Comparison of ENCODE assay signal across 27 cellular contexts in the genomic region with DNA sequence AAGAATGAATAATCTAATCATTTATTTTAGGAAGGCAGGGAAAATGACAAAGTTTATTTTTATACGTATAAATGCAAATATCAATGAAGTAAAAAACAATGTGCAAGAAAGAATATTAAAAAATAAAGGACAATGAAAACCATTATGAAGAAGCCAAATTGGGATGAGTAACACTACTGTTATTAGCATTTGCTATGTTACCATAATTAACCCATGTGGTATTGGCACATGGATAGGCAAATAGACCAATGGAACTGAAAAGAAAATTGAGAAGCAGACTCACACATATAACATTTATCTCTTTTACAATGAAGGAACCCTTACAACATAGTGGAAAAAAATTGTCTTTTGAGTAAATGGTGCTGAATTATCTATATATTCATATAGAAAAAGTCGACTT.
"Had no signal": no experiment of that assay in that cellular context is flagged by ENCODE, and none has a peak within 500 bp of the region (broad histone marks: within the 10 kb centered on the region; RNA-seq: fewer than 3 reads in every experiment).

No MANE protein-coding gene starts in this region.

- ATAC-seq: stimulated activated effector memory CD8-positive, alpha-beta T cell treated with anti-CD3 and anti-CD28 coated beads, Interleukin-12 subunit alpha, Interleukin-12 subunit beta, amount 100 ng/mL, for 72 hours; stimulated activated memory B cell treated with anti-CD40 and anti-IgM and Interleukin-4, amounts not matched to agents 10 μg/mL and 1 μg/mL and 100 μg/mL, for 72 hours; stimulated activated naive B cell treated with anti-CD40 and anti-IgM and Interleukin-4, amounts not matched to agents 10 μg/mL and 1 μg/mL and 100 μg/mL, for 72 hours; stimulated activated naive CD8-positive, alpha-beta T cell treated with anti-CD3 and anti-CD28 coated beads, Interleukin-15, amount 100 ng/mL, for 72 hours; stimulated activated naive CD8-positive, alpha-beta T cell treated with anti-CD3 and anti-CD28 coated beads, Interleukin-15, Interleukin-2, amounts not matched to agents 100 U/mL and 50 U/mL, for 24 hours; upper lobe of right lung had no signal

- H3K36me3 ChIP-seq: stomach, suprapubic skin, thoracic aorta, thyroid gland, tibial artery, tibial nerve, transverse colon, upper lobe of left lung, upper lobe of right lung, uterus, vagina had no signal

- H3K27me3 ChIP-seq: stomach, suprapubic skin, testis, thyroid gland, tibial artery, tibial nerve, transverse colon, upper lobe of left lung, upper lobe of right lung, uterus, vagina had no signal

- H3K4me1 Mint-ChIP-seq: stimulated activated effector memory CD8-positive, alpha-beta T cell treated with anti-CD3 and anti-CD28 coated beads, Interleukin-12 subunit alpha, Interleukin-12 subunit beta, amount 100 ng/mL, for 72 hours; stimulated activated memory B cell treated with anti-CD40 and anti-IgM and Interleukin-4, amounts not matched to agents 10 μg/mL and 1 μg/mL and 100 μg/mL, for 72 hours; stimulated activated naive B cell treated with anti-CD40 and anti-IgM and Interleukin-4, amounts not matched to agents 10 μg/mL and 1 μg/mL and 100 μg/mL, for 72 hours; stimulated activated naive CD8-positive, alpha-beta T cell treated with anti-CD3 and anti-CD28 coated beads, Interleukin-15, amount 100 ng/mL, for 72 hours had no signal

- H3K9me3 Mint-ChIP-seq: stimulated activated memory B cell treated with anti-CD40 and anti-IgM and Interleukin-4, amounts not matched to agents 10 μg/mL and 1 μg/mL and 100 μg/mL, for 72 hours; stimulated activated naive B cell treated with anti-CD40 and anti-IgM and Interleukin-4, amounts not matched to agents 10 μg/mL and 1 μg/mL and 100 μg/mL, for 72 hours; stimulated activated naive CD8-positive, alpha-beta T cell treated with anti-CD3 and anti-CD28 coated beads, Interleukin-15, amount 100 ng/mL, for 72 hours had no signal

- H3K9me3 ChIP-seq: stomach, suprapubic skin, testis, thoracic aorta, thyroid gland, tibial artery, tibial nerve, transverse colon, upper lobe of left lung, upper lobe of right lung, uterus, vagina had no signal

- DNase-seq: stimulated activated CD4-positive, alpha-beta T cell treated with anti-CD3 and anti-CD28 coated beads, Interleukin-2, amount 100 ng/mL, for 48 hours; stimulated activated CD4-positive, alpha-beta T cell treated with anti-CD3 and anti-CD28 coated beads, Interleukin-4, amount 100 ng/mL, for 1 hour; stimulated activated CD4-positive, alpha-beta T cell treated with anti-CD3 and anti-CD28 coated beads, Interleukin-4, amount 100 ng/mL, for 24 hours; stimulated activated CD4-positive, alpha-beta T cell treated with anti-CD3 and anti-CD28 coated beads, Interleukin-4, amount 100 ng/mL, for 4 hours; stimulated activated CD8-positive, alpha-beta memory T cell treated with anti-CD3 and anti-CD28 coated beads, Interleukin-4, amount 100 ng/mL, for 48 hours; stimulated activated naive B cell treated with anti-CD40 and anti-IgM and Interleukin-4, amounts not matched to agents 10 μg/mL and 1 μg/mL and 100 μg/mL, for 72 hours; stimulated activated naive CD4-positive, alpha-beta T cell; stimulated activated naive CD4-positive, alpha-beta T cell treated with Interleukin-2 at 50 U/mL for 16 hours; stimulated activated naive CD8-positive, alpha-beta T cell treated with anti-CD3 and anti-CD28 coated beads, Interleukin-15, amount 100 ng/mL, for 72 hours; stimulated activated naive CD8-positive, alpha-beta T cell treated with anti-CD3 and anti-CD28 coated beads, Interleukin-15, Interleukin-2, amounts not matched to agents 100 U/mL and 50 U/mL, for 24 hours; stomach; substantia nigra; testis; thyroid gland; tibial artery; transverse colon; trophoblast cell; upper lobe of left lung; upper lobe of right lung; uterus had no signal

- H3K27ac Mint-ChIP-seq: stimulated activated effector memory CD8-positive, alpha-beta T cell treated with anti-CD3 and anti-CD28 coated beads, Interleukin-12 subunit alpha, Interleukin-12 subunit beta, amount 100 ng/mL, for 72 hours; stimulated activated memory B cell treated with anti-CD40 and anti-IgM and Interleukin-4, amounts not matched to agents 10 μg/mL and 1 μg/mL and 100 μg/mL, for 72 hours; stimulated activated naive B cell treated with anti-CD40 and anti-IgM and Interleukin-4, amounts not matched to agents 10 μg/mL and 1 μg/mL and 100 μg/mL, for 72 hours; stimulated activated naive CD8-positive, alpha-beta T cell treated with anti-CD3 and anti-CD28 coated beads, Interleukin-15, amount 100 ng/mL, for 72 hours; stimulated activated naive CD8-positive, alpha-beta T cell treated with anti-CD3 and anti-CD28 coated beads, Interleukin-15, Interleukin-2, amounts not matched to agents 100 ng/mL and 50 ng/mL, for 24 hours had no signal

- H3K27me3 Mint-ChIP-seq: stimulated activated memory B cell treated with anti-CD40 and anti-IgM and Interleukin-4, amounts not matched to agents 10 μg/mL and 1 μg/mL and 100 μg/mL, for 72 hours; stimulated activated naive B cell treated with anti-CD40 and anti-IgM and Interleukin-4, amounts not matched to agents 10 μg/mL and 1 μg/mL and 100 μg/mL, for 72 hours; stimulated activated naive CD8-positive, alpha-beta T cell treated with anti-CD3 and anti-CD28 coated beads, Interleukin-15, amount 100 ng/mL, for 72 hours; stimulated activated naive CD8-positive, alpha-beta T cell treated with anti-CD3 and anti-CD28 coated beads, Interleukin-15, Interleukin-2, amounts not matched to agents 100 ng/mL and 50 ng/mL, for 24 hours had no signal

- H3K27ac ChIP-seq: stomach, suprapubic skin, testis, thoracic aorta, thyroid gland, tibial artery, tibial nerve, transverse colon, upper lobe of left lung, upper lobe of right lung, uterus, vagina had no signal

- H3K36me3 Mint-ChIP-seq: stimulated activated effector memory CD8-positive, alpha-beta T cell treated with anti-CD3 and anti-CD28 coated beads, Interleukin-12 subunit alpha, Interleukin-12 subunit beta, amount 100 ng/mL, for 72 hours; stimulated activated memory B cell treated with anti-CD40 and anti-IgM and Interleukin-4, amounts not matched to agents 10 μg/mL and 1 μg/mL and 100 μg/mL, for 72 hours; stimulated activated naive B cell treated with anti-CD40 and anti-IgM and Interleukin-4, amounts not matched to agents 10 μg/mL and 1 μg/mL and 100 μg/mL, for 72 hours had no signal

- H3K4me1 ChIP-seq: stomach, suprapubic skin, testis, thyroid gland, tibial artery, tibial nerve, transverse colon, upper lobe of left lung, upper lobe of right lung, uterus, vagina had no signal

- H3K4me3 Mint-ChIP-seq: stimulated activated effector memory CD8-positive, alpha-beta T cell treated with anti-CD3 and anti-CD28 coated beads, Interleukin-12 subunit alpha, Interleukin-12 subunit beta, amount 100 ng/mL, for 72 hours; stimulated activated memory B cell treated with anti-CD40 and anti-IgM and Interleukin-4, amounts not matched to agents 10 μg/mL and 1 μg/mL and 100 μg/mL, for 72 hours; stimulated activated naive B cell treated with anti-CD40 and anti-IgM and Interleukin-4, amounts not matched to agents 10 μg/mL and 1 μg/mL and 100 μg/mL, for 72 hours; stimulated activated naive CD8-positive, alpha-beta T cell treated with anti-CD3 and anti-CD28 coated beads, Interleukin-15, amount 100 ng/mL, for 72 hours; stimulated activated naive CD8-positive, alpha-beta T cell treated with anti-CD3 and anti-CD28 coated beads, Interleukin-15, Interleukin-2, amounts not matched to agents 100 ng/mL and 50 ng/mL, for 24 hours had no signal

- H3K4me3 ChIP-seq: stomach, suprapubic skin, testis, thoracic aorta, thyroid gland, tibial artery, tibial nerve, transverse colon, upper lobe of left lung, upper lobe of right lung, uterus, vagina had no signal
